1 cellular context compared by ENCODE assay signal in the genomic region with DNA sequence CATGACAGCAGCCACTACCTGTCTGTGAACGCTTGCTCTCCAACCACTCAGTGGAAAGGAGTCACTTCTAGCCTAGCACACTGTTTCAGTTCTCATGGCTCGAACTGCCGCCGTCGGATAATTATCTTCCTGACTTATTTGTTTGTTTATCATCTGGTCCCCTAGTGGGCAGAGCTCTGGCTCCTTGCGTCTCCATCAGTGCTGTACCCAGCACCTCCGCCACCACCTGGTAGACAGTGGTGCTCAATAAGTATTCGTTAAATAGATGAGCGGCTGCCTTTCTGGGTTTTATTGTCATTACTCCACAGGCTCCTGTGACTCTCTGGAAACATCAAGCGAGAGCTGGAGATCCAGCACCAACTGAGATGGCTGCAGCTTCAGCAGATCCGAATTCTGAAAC.
TF ChIP-seq lines count a peak whose summit lies in the region.

No MANE protein-coding gene starts in this region.

TF ChIP-seq in IMR-90, 13 proteins besides CTCF, POLR2A, EP300 and RAD21 (continued from another document):
- TF ChIP-seq, protein P1, sequence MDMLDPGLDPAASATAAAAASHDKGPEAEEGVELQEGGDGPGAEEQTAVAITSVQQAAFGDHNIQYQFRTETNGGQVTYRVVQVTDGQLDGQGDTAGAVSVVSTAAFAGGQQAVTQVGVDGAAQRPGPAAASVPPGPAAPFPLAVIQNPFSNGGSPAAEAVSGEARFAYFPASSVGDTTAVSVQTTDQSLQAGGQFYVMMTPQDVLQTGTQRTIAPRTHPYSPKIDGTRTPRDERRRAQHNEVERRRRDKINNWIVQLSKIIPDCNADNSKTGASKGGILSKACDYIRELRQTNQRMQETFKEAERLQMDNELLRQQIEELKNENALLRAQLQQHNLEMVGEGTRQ (IDR thresholded peaks at IDR 0.05; ENCODE audit: low read depth, low read length): no peak
- TF ChIP-seq RCOR1 (IDR thresholded peaks at IDR 0.05; ENCODE audit: insufficient replicate concordance, low read length) (no peak), RFX5 (IDR thresholded peaks at IDR 0.05; ENCODE audit: low read depth, low read length) (no peak), FOS (IDR thresholded peaks at IDR 0.05; ENCODE audit: low read depth, low read length) (no peak)
- TF ChIP-seq, protein P2, sequence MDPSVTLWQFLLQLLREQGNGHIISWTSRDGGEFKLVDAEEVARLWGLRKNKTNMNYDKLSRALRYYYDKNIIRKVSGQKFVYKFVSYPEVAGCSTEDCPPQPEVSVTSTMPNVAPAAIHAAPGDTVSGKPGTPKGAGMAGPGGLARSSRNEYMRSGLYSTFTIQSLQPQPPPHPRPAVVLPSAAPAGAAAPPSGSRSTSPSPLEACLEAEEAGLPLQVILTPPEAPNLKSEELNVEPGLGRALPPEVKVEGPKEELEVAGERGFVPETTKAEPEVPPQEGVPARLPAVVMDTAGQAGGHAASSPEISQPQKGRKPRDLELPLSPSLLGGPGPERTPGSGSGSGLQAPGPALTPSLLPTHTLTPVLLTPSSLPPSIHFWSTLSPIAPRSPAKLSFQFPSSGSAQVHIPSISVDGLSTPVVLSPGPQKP (IDR thresholded peaks at IDR 0.05; ENCODE audit: borderline replicate concordance, low read depth, low read length): no peak
TF ChIP-seq in IMR-90: peak in this region for 0.
